Comparison of ENCODE assay signal across 17 cellular contexts in genomic region chr1:228339059-228339704, GRCh38.
"Had no signal": no experiment of that assay in that cellular context is flagged by ENCODE, and none has a peak within 500 bp of the region (broad histone marks: within the 10 kb centered on the region; RNA-seq: fewer than 3 reads in every experiment).

No MANE protein-coding gene starts in this region.

- DNase-seq: activated CD4-positive, alpha-beta memory T cell treated with anti-CD3 and anti-CD28 coated beads for 36 hours; activated CD4-positive, alpha-beta T cell treated with anti-CD3 and anti-CD28 coated beads for 4 hours; activated T-cell treated with anti-CD3 and anti-CD28 coated beads for 4 hours; amygdala; foreskin keratinocyte; hippocampal formation; midbrain; stimulated activated CD4-positive, alpha-beta T cell treated with anti-CD3 and anti-CD28 coated beads, Interleukin-4, amount 100 ng/mL, for 24 hours had no signal

- H3K27ac ChIP-seq: epithelial cell of prostate, foreskin keratinocyte, right lobe of liver, SK-N-MC, thoracic aorta had no signal

- FAIRE-seq: keratinocyte had no signal

- H3K4me3 ChIP-seq: dorsolateral prefrontal cortex, right lobe of liver, SK-N-MC, smooth muscle cell, thoracic aorta had no signal

- H3K4me2 ChIP-seq: smooth muscle cell had no signal

- ATAC-seq: foreskin keratinocyte; left lobe of liver; right lobe of liver; stimulated activated memory B cell treated with anti-CD40 and anti-IgM and Interleukin-4, amounts not matched to agents 10 μg/mL and 1 μg/mL and 100 μg/mL, for 72 hours had no signal

- H3K4me1 ChIP-seq: foreskin keratinocyte, right lobe of liver had no signal

- H3K27me3 ChIP-seq: dorsolateral prefrontal cortex, foreskin keratinocyte, right lobe of liver had no signal

- H3K9me3 ChIP-seq: right lobe of liver, thoracic aorta had no signal

- H3K36me3 ChIP-seq: right lobe of liver, thoracic aorta had no signal
